In genomic region chr19:21115430-21115829, GRCh38 we compare ENCODE assay signal across 35 cellular contexts.
"Had no signal": no experiment of that assay in that cellular context is flagged by ENCODE, and none has a peak within 500 bp of the region (broad histone marks: within the 10 kb centered on the region; RNA-seq: fewer than 3 reads in every experiment).

No MANE protein-coding gene starts in this region.

- DNase-seq: Karpas-422, Kasumi-1, MG63, MM.1S, MV-4-11, NCI-H1048, NCI-H1092, NCI-H1092 treated with DMSO at 0.1 percent for 48 hours, NCI-H1105, NCI-H1105 treated with DMSO at 0.1 percent for 48 hours, NCI-H1417, NCI-H1417 treated with DMSO at 0.1 percent for 48 hours, NCI-H1436, NCI-H1436 treated with DMSO at 0.1 percent for 48 hours, NCI-H146, NCI-H1694, NCI-H1694 treated with DMSO at 0.1 percent for 48 hours, NCI-H187, NCI-H187 treated with DMSO at 0.1 percent for 48 hours, NCI-H1930, NCI-H2029, NCI-H2029 treated with DMSO at 0.1 percent for 48 hours, NCI-H2081, NCI-H2081 treated with DMSO at 0.1 percent for 48 hours, NCI-H2107, NCI-H2171, NCI-H2171 treated with DMSO at 0.1 percent for 48 hours, NCI-H2227 treated with DMSO at 0.1 percent for 48 hours, NCI-H226, NCI-H345, NCI-H446, NCI-H446 treated with DMSO at 0.1 percent for 48 hours, NCI-H510A, NCI-H510A treated with DMSO at 0.1 percent for 48 hours, NCI-H524 had no signal

- H3K4me3 ChIP-seq: MG63 had no signal

- H3K27me3 ChIP-seq: MG63 had no signal
